Comparison of ENCODE assay signal across 27 cellular contexts in genomic region chr2:61283443-61284160, GRCh38.
"Had no signal": no experiment of that assay in that cellular context is flagged by ENCODE, and none has a peak within 500 bp of the region (broad histone marks: within the 10 kb centered on the region; RNA-seq: fewer than 3 reads in every experiment).

No MANE protein-coding gene starts in this region.

- H3K27ac ChIP-seq: coronary artery, esophagus muscularis mucosa, foreskin keratinocyte, gastroesophageal sphincter, heart right ventricle, lower lobe of right lung, prostate gland, right atrium auricular region, sigmoid colon, spleen, thoracic aorta, tibial nerve, upper lobe of left lung had no signal

- H3K27ac Mint-ChIP-seq: natural killer cell; stimulated activated memory B cell treated with anti-CD40 and anti-IgM and Interleukin-4, amounts not matched to agents 10 μg/mL and 1 μg/mL and 100 μg/mL, for 72 hours; stimulated activated naive CD8-positive, alpha-beta T cell treated with anti-CD3 and anti-CD28 coated beads, Interleukin-15, Interleukin-2, amounts not matched to agents 100 ng/mL and 50 ng/mL, for 24 hours had no signal

- H3K36me3 Mint-ChIP-seq: natural killer cell had no signal

- H3K4me1 ChIP-seq: esophagus muscularis mucosa, foreskin keratinocyte, gastroesophageal sphincter, heart right ventricle, lower lobe of right lung, prostate gland, right atrium auricular region, sigmoid colon, spleen, tibial nerve, upper lobe of left lung had no signal

- H3K4me3 Mint-ChIP-seq: natural killer cell; neural crest cell; stimulated activated memory B cell treated with anti-CD40 and anti-IgM and Interleukin-4, amounts not matched to agents 10 μg/mL and 1 μg/mL and 100 μg/mL, for 72 hours; stimulated activated naive CD8-positive, alpha-beta T cell treated with anti-CD3 and anti-CD28 coated beads, Interleukin-15, Interleukin-2, amounts not matched to agents 100 ng/mL and 50 ng/mL, for 24 hours had no signal

- FAIRE-seq: endothelial cell of umbilical vein, urothelium cell line had no signal

- H3K9me3 Mint-ChIP-seq: natural killer cell; neural crest cell; stimulated activated memory B cell treated with anti-CD40 and anti-IgM and Interleukin-4, amounts not matched to agents 10 μg/mL and 1 μg/mL and 100 μg/mL, for 72 hours; stimulated activated naive CD8-positive, alpha-beta T cell treated with anti-CD3 and anti-CD28 coated beads, Interleukin-15, Interleukin-2, amounts not matched to agents 100 ng/mL and 50 ng/mL, for 24 hours had no signal

- H3K27me3 Mint-ChIP-seq: stimulated activated memory B cell treated with anti-CD40 and anti-IgM and Interleukin-4, amounts not matched to agents 10 μg/mL and 1 μg/mL and 100 μg/mL, for 72 hours; stimulated activated naive CD8-positive, alpha-beta T cell treated with anti-CD3 and anti-CD28 coated beads, Interleukin-15, Interleukin-2, amounts not matched to agents 100 ng/mL and 50 ng/mL, for 24 hours had no signal

- DNase-seq: dermis blood vessel endothelial cell; effector memory CD4-positive, alpha-beta T cell; foreskin keratinocyte; glutamatergic neuron; heart right ventricle; hippocampal formation; islet precursor cell; kidney glomerular epithelial cell; left ventricle myocardium superior; lower lobe of right lung; natural killer cell; sigmoid colon; spleen; stimulated activated CD4-positive, alpha-beta T cell treated with anti-CD3 and anti-CD28 coated beads, Interleukin-4, amount 100 ng/mL, for 4 hours; upper lobe of left lung had no signal

- ATAC-seq: foreskin keratinocyte; gastroesophageal sphincter; heart right ventricle; left ventricle myocardium superior; lower lobe of right lung; natural killer cell; stimulated activated memory B cell treated with anti-CD40 and anti-IgM and Interleukin-4, amounts not matched to agents 10 μg/mL and 1 μg/mL and 100 μg/mL, for 72 hours had no signal

- H3K9me3 ChIP-seq: esophagus muscularis mucosa, gastroesophageal sphincter, heart right ventricle, lower lobe of right lung, prostate gland, right atrium auricular region, sigmoid colon, spleen, thoracic aorta, tibial nerve, upper lobe of left lung had no signal

- H3K27me3 ChIP-seq: esophagus muscularis mucosa, foreskin keratinocyte, gastroesophageal sphincter, heart right ventricle, right atrium auricular region, sigmoid colon, spleen, tibial nerve, upper lobe of left lung had no signal

- H3K36me3 ChIP-seq: prostate gland had no signal

- H3K4me1 Mint-ChIP-seq: neural crest cell; stimulated activated memory B cell treated with anti-CD40 and anti-IgM and Interleukin-4, amounts not matched to agents 10 μg/mL and 1 μg/mL and 100 μg/mL, for 72 hours had no signal

- H3K4me3 ChIP-seq: coronary artery, esophagus muscularis mucosa, gastroesophageal sphincter, heart right ventricle, lower lobe of right lung, prostate gland, right atrium auricular region, sigmoid colon, spleen, thoracic aorta, tibial nerve, upper lobe of left lung had no signal
